Comparison of ENCODE assay signal across 1 cellular context in genomic region chr1:221875004-221875330, GRCh38.
TF ChIP-seq lines count a peak whose summit lies in the region.

No MANE protein-coding gene starts in this region.

TF ChIP-seq in H1, 55 proteins besides CTCF, POLR2A, EP300 and RAD21 (continued from another document):
- TF ChIP-seq, protein P1, sequence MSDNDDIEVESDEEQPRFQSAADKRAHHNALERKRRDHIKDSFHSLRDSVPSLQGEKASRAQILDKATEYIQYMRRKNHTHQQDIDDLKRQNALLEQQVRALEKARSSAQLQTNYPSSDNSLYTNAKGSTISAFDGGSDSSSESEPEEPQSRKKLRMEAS (IDR thresholded peaks at IDR 0.05): no peak
- no peak for TF ChIP-seq RFX5 (IDR thresholded peaks at IDR 0.05; ENCODE audit: borderline replicate concordance, low read depth, low read length)
